ENCODE assay signal across 37 cellular contexts in the genomic region with DNA sequence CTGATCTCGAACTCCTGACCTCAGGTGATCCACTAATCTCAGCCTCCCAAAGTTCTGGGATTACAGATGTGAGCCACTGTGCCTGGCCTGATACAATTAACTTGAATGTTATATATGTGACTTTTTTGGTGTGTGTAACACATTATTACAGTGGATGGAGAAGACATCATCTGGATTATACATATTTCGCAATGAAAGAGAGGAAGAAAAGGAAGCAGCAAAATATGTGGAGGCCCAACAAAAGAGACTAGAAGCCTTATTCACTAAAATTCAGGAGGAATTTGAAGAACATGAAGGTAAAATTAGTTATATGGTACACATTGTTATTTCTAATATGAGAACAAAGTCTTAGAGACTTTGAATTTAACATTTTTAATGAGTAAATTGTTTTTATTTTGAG. TPM values are rescaled to one million over a fixed set of nuclear protein-coding genes. Genes with fewer than 3 reads are reported as not detected.
"Had no signal": no experiment of that assay in that cellular context is flagged by ENCODE, and none has a peak within 500 bp of the region (broad histone marks: within the 10 kb centered on the region; RNA-seq: fewer than 3 reads in every experiment).

No MANE protein-coding gene starts in this region.

- H3K4me1 Mint-ChIP-seq: activated CD4-positive, alpha-beta memory T cell treated with anti-CD3 and anti-CD28 coated beads, Interleukin-2, amount 10 ng/mL, durations not matched to agents 7 days and 5 days; activated naive CD4-positive, alpha-beta T cell treated with anti-CD3 and anti-CD28 coated beads, Interleukin-2, amount 50 U/mL, for 24 hours; activated naive CD8-positive, alpha-beta T cell treated with anti-CD3 and anti-CD28 coated beads for 36 hours; activated naive CD8-positive, alpha-beta T cell treated with anti-CD3 and anti-CD28 coated beads, Interleukin-2, amount 50 U/mL, for 24 hours; WTC11 had no signal

- H2AFZ ChIP-seq: hepatocyte had no signal

- H3K4me1 ChIP-seq: body of pancreas, esophagus muscularis mucosa, gastroesophageal sphincter, heart right ventricle had no signal

- H3K36me3 ChIP-seq: esophagus muscularis mucosa, gastroesophageal sphincter had no signal

- H3K9me3 Mint-ChIP-seq: activated naive CD4-positive, alpha-beta T cell treated with anti-CD3 and anti-CD28 coated beads for 36 hours; activated naive CD4-positive, alpha-beta T cell treated with anti-CD3 and anti-CD28 coated beads, Interleukin-2, amount 50 U/mL, for 24 hours; activated T-cell treated with anti-CD3 and anti-CD28 coated beads, Interleukin-2, amount 50 U/mL, for 24 hours; effector memory CD8-positive, alpha-beta T cell had no signal

- H3K27me3 ChIP-seq: body of pancreas, esophagus muscularis mucosa, gastroesophageal sphincter, heart right ventricle, hepatocyte had no signal

- H3K27ac ChIP-seq: body of pancreas, esophagus muscularis mucosa, gastroesophageal sphincter, heart right ventricle, hepatocyte, VCaP had no signal

- H3K4me3 ChIP-seq: body of pancreas, esophagus muscularis mucosa, gastroesophageal sphincter, heart right ventricle, hepatocyte had no signal

- H3K79me2 ChIP-seq: hepatocyte had no signal

- H3K4me2 ChIP-seq: hepatocyte had no signal

- H3K9me3 ChIP-seq: body of pancreas, esophagus muscularis mucosa, gastroesophageal sphincter, heart right ventricle had no signal

- H3K27ac Mint-ChIP-seq: activated CD4-positive, alpha-beta memory T cell treated with anti-CD3 and anti-CD28 coated beads, Interleukin-2, amount 10 ng/mL, durations not matched to agents 7 days and 5 days; activated CD4-positive, alpha-beta T cell treated with anti-CD3 and anti-CD28 coated beads, Interleukin-2, amount 10 ng/mL, durations not matched to agents 7 days and 5 days; activated naive CD4-positive, alpha-beta T cell treated with anti-CD3 and anti-CD28 coated beads for 36 hours; activated naive CD4-positive, alpha-beta T cell treated with anti-CD3 and anti-CD28 coated beads, Interleukin-2, amount 50 U/mL, for 24 hours; activated naive CD8-positive, alpha-beta T cell treated with anti-CD3 and anti-CD28 coated beads for 36 hours; activated naive CD8-positive, alpha-beta T cell treated with anti-CD3 and anti-CD28 coated beads, Interleukin-2, amount 50 U/mL, for 24 hours; activated T-cell treated with anti-CD3 and anti-CD28 coated beads, Interleukin-2, amount 50 U/mL, for 24 hours; activated T-helper 2 cell treated with anti-CD3 and anti-CD28 coated beads, Interferon-gamma antibody, Interleukin-2, Interleukin-4, amounts not matched to agents 10 μg/mL and 5 μg/mL and 100 μg/mL, durations not matched to agents 14 hours and 24 hours and 36 hours; effector memory CD8-positive, alpha-beta T cell; WTC11 had no signal

- H3K27me3 Mint-ChIP-seq: activated CD4-positive, alpha-beta memory T cell treated with anti-CD3 and anti-CD28 coated beads, Interleukin-2, amount 10 ng/mL, durations not matched to agents 7 days and 5 days; activated CD4-positive, alpha-beta T cell treated with anti-CD3 and anti-CD28 coated beads, Interleukin-2, amount 10 ng/mL, durations not matched to agents 7 days and 5 days; activated naive CD4-positive, alpha-beta T cell treated with anti-CD3 and anti-CD28 coated beads, Interleukin-2, amount 50 U/mL, for 24 hours; activated naive CD8-positive, alpha-beta T cell treated with anti-CD3 and anti-CD28 coated beads for 36 hours; activated naive CD8-positive, alpha-beta T cell treated with anti-CD3 and anti-CD28 coated beads, Interleukin-2, amount 50 U/mL, for 24 hours; activated T-cell treated with anti-CD3 and anti-CD28 coated beads, Interleukin-2, amount 50 U/mL, for 24 hours; effector memory CD8-positive, alpha-beta T cell had no signal

- FAIRE-seq: colon, TTC549 had no signal

- H3K4me3 Mint-ChIP-seq: activated CD4-positive, alpha-beta memory T cell treated with anti-CD3 and anti-CD28 coated beads, Interleukin-2, amount 10 ng/mL, durations not matched to agents 7 days and 5 days; activated CD4-positive, alpha-beta T cell treated with anti-CD3 and anti-CD28 coated beads, Interleukin-2, amount 10 ng/mL, durations not matched to agents 7 days and 5 days; activated naive CD4-positive, alpha-beta T cell treated with anti-CD3 and anti-CD28 coated beads for 36 hours; activated naive CD4-positive, alpha-beta T cell treated with anti-CD3 and anti-CD28 coated beads, Interleukin-2, amount 50 U/mL, for 24 hours; activated naive CD8-positive, alpha-beta T cell treated with anti-CD3 and anti-CD28 coated beads for 36 hours; activated naive CD8-positive, alpha-beta T cell treated with anti-CD3 and anti-CD28 coated beads, Interleukin-2, amount 50 U/mL, for 24 hours; activated T-cell treated with anti-CD3 and anti-CD28 coated beads, Interleukin-2, amount 50 U/mL, for 24 hours; effector memory CD8-positive, alpha-beta T cell; WTC11 had no signal

- DNase-seq: activated CD4-positive, alpha-beta memory T cell treated with anti-CD3 and anti-CD28 coated beads, Interleukin-2, amount 10 ng/mL, durations not matched to agents 7 days and 5 days; activated CD4-positive, alpha-beta T cell treated with anti-CD3 and anti-CD28 coated beads for 1 hour; activated CD4-positive, alpha-beta T cell treated with anti-CD3 and anti-CD28 coated beads for 4 hours; activated CD4-positive, alpha-beta T cell treated with anti-CD3 and anti-CD28 coated beads, Interleukin-2, amount 10 ng/mL, durations not matched to agents 7 days and 5 days; activated CD4-positive, alpha-beta T cell treated with anti-CD3 and anti-CD28 coated beads, Interleukin-2, amount 50 U/mL, for 4 hours; activated CD8-positive, alpha-beta memory T cell treated with anti-CD3 and anti-CD28 coated beads, Interleukin-2, amount 50 U/mL, for 48 hours; activated effector memory CD4-positive, alpha-beta T cell treated with anti-CD3 and anti-CD28 coated beads, Interleukin-2, amount 50 U/mL, for 16 hours; activated naive CD4-positive, alpha-beta T cell treated with anti-CD3 and anti-CD28 coated beads for 36 hours; activated naive CD8-positive, alpha-beta T cell treated with anti-CD3 and anti-CD28 coated beads for 36 hours; activated naive CD8-positive, alpha-beta T cell treated with anti-CD3 and anti-CD28 coated beads, Interleukin-2, amount 50 U/mL, for 24 hours; activated T-cell treated with anti-CD3 and anti-CD28 coated beads for 4 hours; activated T-cell treated with anti-CD3 and anti-CD28 coated beads, Interleukin-2, amount 50 U/mL, for 24 hours; amniotic stem cell; aorta; body of pancreas; caudate nucleus; cortex of kidney; dermis blood vessel endothelial cell; effector CD4-positive, alpha-beta T cell; effector memory CD8-positive, alpha-beta T cell; erythroblast; foreskin melanocyte; heart right ventricle; T-helper 2 cell had no signal

- ATAC-seq: activated naive CD8-positive, alpha-beta T cell treated with anti-CD3 and anti-CD28 coated beads, Interleukin-2, amount 50 U/mL, for 24 hours; body of pancreas; effector memory CD8-positive, alpha-beta T cell; gastroesophageal sphincter; heart right ventricle; WTC11 had no signal

RNA-seq across cellular contexts. Expression of a gene that starts 55.6 kb away (rescaled TPM):
- total RNA-seq: activated CD4-positive, alpha-beta memory T cell treated with anti-CD3 and anti-CD28 coated beads, Interleukin-2, amount 10 ng/mL, durations not matched to agents 7 days and 5 days; activated CD4-positive, alpha-beta T cell treated with anti-CD3 and anti-CD28 coated beads, Interleukin-2, amount 10 ng/mL, durations not matched to agents 7 days and 5 days; activated naive CD4-positive, alpha-beta T cell treated with anti-CD3 and anti-CD28 coated beads for 36 hours; activated T-helper 2 cell treated with anti-CD3 and anti-CD28 coated beads, Interferon-gamma antibody, Interleukin-2, Interleukin-4, amounts not matched to agents 10 μg/mL and 5 μg/mL and 100 μg/mL, durations not matched to agents 14 hours and 24 hours and 36 hours; aorta; body of pancreas; chondrocyte; dermis blood vessel endothelial cell; esophagus muscularis mucosa; fibroblast of lung; gastroesophageal sphincter; glomerular endothelial cell; heart right ventricle; hepatocyte; T-helper 1 cell treated with Interleukin-12 subunit alpha and Interleukin-12 subunit beta and Interleukin-4 antibody, amounts not matched to agents 30 ng/mL and 1 ng/mL, for 36 hours had no signal
- polyA plus RNA-seq: aorta, fibroblast of lung, heart right ventricle, hepatocyte had no signal
